1 cellular context compared by ENCODE assay signal in the genomic region with DNA sequence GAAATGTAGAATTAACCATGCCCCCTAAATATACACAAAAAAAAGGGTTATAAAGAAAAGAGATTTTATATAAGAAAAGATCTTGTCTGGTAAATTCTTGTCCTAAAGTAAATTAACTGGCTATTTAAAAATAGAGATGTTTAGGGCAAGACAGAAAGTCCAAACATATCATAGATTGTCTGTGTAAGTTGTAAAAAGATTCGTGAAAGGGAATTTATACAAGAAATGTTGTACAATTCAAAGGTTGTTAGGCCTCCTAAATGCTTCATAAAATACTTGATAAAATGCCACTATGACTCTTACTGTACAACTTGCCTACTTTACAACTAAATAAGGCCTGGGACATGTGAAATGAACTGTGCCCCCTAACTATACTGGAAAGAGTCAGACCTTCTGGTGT.
TF ChIP-seq lines count a peak whose summit lies in the region.

No MANE protein-coding gene starts in this region.

TF ChIP-seq in K562, 482 proteins besides CTCF, POLR2A, EP300 and RAD21 (continued from another document):
- TF ChIP-seq ZBTB11 (CRISPR knock-in tag; IDR thresholded peaks at IDR 0.05) (no peak), GATAD2A (IDR thresholded peaks at IDR 0.05) (no peak), ETV5 (CRISPR knock-in tag; IDR thresholded peaks at IDR 0.05; ENCODE audit: low read depth) (no peak), E2F3 (CRISPR knock-in tag; IDR thresholded peaks at IDR 0.05) (no peak), ASH1L (IDR thresholded peaks at IDR 0.05; ENCODE audit: borderline replicate concordance, low read depth, partially characterized antibody) (no peak), PKNOX1 (IDR thresholded peaks at IDR 0.05) (no peak), ZZZ3 (IDR thresholded peaks at IDR 0.05) (no peak), RAD51 (IDR thresholded peaks at IDR 0.05; ENCODE audit: borderline replicate concordance, low read depth) (no peak), HIVEP1 (CRISPR knock-in tag; IDR thresholded peaks at IDR 0.05) (no peak), ZNF717 (CRISPR knock-in tag; IDR thresholded peaks at IDR 0.05) (no peak)
- TF ChIP-seq, protein P1, sequence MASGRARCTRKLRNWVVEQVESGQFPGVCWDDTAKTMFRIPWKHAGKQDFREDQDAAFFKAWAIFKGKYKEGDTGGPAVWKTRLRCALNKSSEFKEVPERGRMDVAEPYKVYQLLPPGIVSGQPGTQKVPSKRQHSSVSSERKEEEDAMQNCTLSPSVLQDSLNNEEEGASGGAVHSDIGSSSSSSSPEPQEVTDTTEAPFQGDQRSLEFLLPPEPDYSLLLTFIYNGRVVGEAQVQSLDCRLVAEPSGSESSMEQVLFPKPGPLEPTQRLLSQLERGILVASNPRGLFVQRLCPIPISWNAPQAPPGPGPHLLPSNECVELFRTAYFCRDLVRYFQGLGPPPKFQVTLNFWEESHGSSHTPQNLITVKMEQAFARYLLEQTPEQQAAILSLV (tag; IDR thresholded peaks at IDR 0.05), result no peak
TF ChIP-seq in K562: peak in this region for 0.
